In the genomic region with DNA sequence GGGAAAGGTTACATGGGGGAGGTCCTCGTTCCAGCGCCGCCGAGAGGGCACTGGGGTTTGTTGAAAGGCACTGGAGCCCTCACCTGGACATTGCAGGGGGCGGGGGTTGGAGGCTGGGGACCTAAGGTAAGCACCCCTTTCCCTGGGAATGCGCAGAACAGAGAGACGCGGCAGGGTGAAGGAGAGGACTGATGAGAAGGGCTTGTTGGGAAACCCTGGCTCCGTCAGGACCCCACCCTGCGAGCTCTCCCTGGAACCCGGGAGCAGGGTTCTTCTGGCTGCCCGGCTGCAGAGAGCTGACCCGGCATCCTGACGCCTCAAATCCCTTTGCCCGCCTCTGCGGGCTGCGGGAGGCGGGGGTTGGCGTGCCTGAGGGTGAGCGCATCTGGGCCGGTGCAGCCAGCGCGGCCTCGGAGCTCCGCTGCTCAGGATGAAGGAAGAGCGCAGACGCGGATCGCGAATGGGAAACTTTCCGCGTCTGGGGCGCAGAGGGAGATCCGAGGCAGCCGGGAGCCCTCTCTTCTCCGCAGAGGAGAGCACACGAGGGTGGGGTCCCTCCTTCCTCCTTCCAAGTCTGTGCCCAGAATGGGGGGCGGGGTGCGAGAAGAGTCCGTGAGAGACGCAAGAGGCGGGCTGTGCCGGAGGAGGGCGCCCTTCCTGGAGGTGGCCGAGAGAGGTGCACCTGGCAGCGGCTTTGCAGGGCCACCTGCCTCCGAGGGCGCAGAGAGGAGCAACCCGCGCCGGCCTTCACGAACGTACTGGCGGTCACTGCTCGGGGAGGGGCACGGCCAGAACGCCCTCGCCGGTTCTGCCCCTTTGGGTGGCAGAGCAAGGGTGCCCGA, we compare ENCODE assay signal across 9 cellular contexts. TPM values are rescaled to one million over a fixed set of nuclear protein-coding genes. Genes with fewer than 3 reads are reported as not detected.
DNase-seq lines count a peak whose midpoint lies in the region; ATAC-seq, FAIRE-seq and TF ChIP-seq lines count a peak whose summit lies in the region.
"Had no signal": no experiment of that assay in that cellular context is flagged by ENCODE, and none has a peak within 500 bp of the region (broad histone marks: within the 10 kb centered on the region; RNA-seq: fewer than 3 reads in every experiment).

No MANE protein-coding gene starts in this region.

- no peak overlapping the region for H3K4me2 ChIP-seq in K562 (ENCODE audit: insufficient read depth, low read length)

- CTCF ChIA-PET in A673 (lab: Charles Lee) = interaction anchor here (0.8 kb wide), 1 partner anchor 447 kb away, joined by 3 read pairs; no protein-coding TSS in a partner anchor
- CTCF ChIA-PET in K562 (lab: Yijun Ruan, JAX; ENCODE audit: low intra/inter-chr PET ratio) = no interaction called here

- no peaks in the 10 kb centered on the region for H3K36me3 ChIP-seq in A673 (ENCODE audit: insufficient read depth, low read length, poor library complexity, severe bottlenecking)
- no peaks in the 10 kb centered on the region for H3K36me3 ChIP-seq in HUES6 (ENCODE audit: control insufficient read depth, insufficient read depth, low read length)
- no peaks in the 10 kb centered on the region for H3K36me3 ChIP-seq in K562 (ENCODE audit: control insufficient read depth, insufficient read depth, low read length)
- no peaks in the 10 kb centered on the region for H3K36me3 ChIP-seq in tibial artery

- intact Hi-C loops in A673 (cut with micrococcal nuclease; ENCODE audit: unreplicated experiment) (no loop called here), K562 (cut with micrococcal nuclease) (loop anchor here (10.0 kb wide), 2 partner anchors 125 to 445 kb away; no protein-coding TSS in a partner anchor), tibial artery (cut with DNase I; ENCODE audit: low total_unique reads) (no loop called here)

- H3K27ac ChIP-seq in A673 (ENCODE audit: low read depth, low read length, poor library complexity, severe bottlenecking) = no peak overlapping the region
- H3K27ac ChIP-seq in HUES6 (ENCODE audit: low read depth, low read length) = no peak overlapping the region
- H3K27ac ChIP-seq in K562 (ENCODE audit: extremely low read depth, low read depth, low read length) = no peak overlapping the region
- H3K27ac ChIP-seq in tibial artery = no peak overlapping the region

- no peaks in the 10 kb centered on the region for H3K9me3 ChIP-seq in A673 (ENCODE audit: low read depth, low read length, poor library complexity, severe bottlenecking)
- no peaks in the 10 kb centered on the region for H3K9me3 ChIP-seq in HUES6 (ENCODE audit: control insufficient read depth, insufficient read depth, low read depth, low read length)
- no peaks in the 10 kb centered on the region for H3K9me3 ChIP-seq in K562 (replicated peaks; ENCODE audit: control insufficient read depth, insufficient read depth, low read depth, low read length)
- no peaks in the 10 kb centered on the region for H3K9me3 ChIP-seq in tibial artery

- H3K9me1 ChIP-seq in K562 (ENCODE audit: control insufficient read depth, insufficient read depth, low read length) = no peaks in the 10 kb centered on the region

- TF ChIP-seq EP300 in K562 (IDR thresholded peaks at IDR 0.05; ENCODE audit: low read length) = no peak

- H4K20me1 ChIP-seq in K562 (replicated peaks; ENCODE audit: control insufficient read depth, insufficient read depth, low read length) = 0 out of 2 replicates have a peak, but pooled peaks cover 5% of the 10 kb centered on the region

- FAIRE-seq in K562 (lab: Jason Lieb, UNC) = no peak

- H3K4me1 ChIP-seq in A673 (ENCODE audit: insufficient read depth, low read length, poor library complexity, severe bottlenecking) = peaks cover 32% of the 10 kb centered on the region
- H3K4me1 ChIP-seq in HUES6 (ENCODE audit: control insufficient read depth, insufficient read depth, low read length) = peaks cover 36% of the 10 kb centered on the region
- peaks cover 0 to 18% of the 10 kb centered on the region in 2 experiments; a peak in 2 of 5 replicates for H3K4me1 ChIP-seq in K562 (replicated peaks in 1 of 2; ENCODE audit: control insufficient read depth in 2 of 2, insufficient read depth in 2 of 2, low read length in 2 of 2)
- peaks cover 0 to 49% (median 44%) of the 10 kb centered on the region in 4 donors for H3K4me1 ChIP-seq in tibial artery

- H3K79me2 ChIP-seq in K562 (ENCODE audit: control insufficient read depth, insufficient read depth, low read length) = no peaks in the 10 kb centered on the region

- BruUV-seq in A673 (replicated peaks; lab: Mats Ljungman, UMichigan) (no TSS peak), K562 (replicated peaks; lab: Mats Ljungman, UMichigan) (no TSS peak)

- 19% methylated on average over 45 of the region's 60 CpGs for WGBS in K562 (ENCODE audit: insufficient coverage, low coverage, missing lambda C conversion rate)

- in situ Hi-C loops in K562 (cut with MboI) = loop anchor here (10.0 kb wide), 1 partner anchor 185 kb away; no protein-coding TSS in a partner anchor

- POLR2A ChIA-PET in A673 (lab: Charles Lee; ENCODE audit: low non-redundant PET) = no interaction called here
- POLR2A ChIA-PET in K562 (lab: Yijun Ruan, JAX) = no interaction called here

- H2AFZ ChIP-seq in K562 (ENCODE audit: low read depth, low read length) = no peak overlapping the region

- DNase-seq in A673 (ENCODE audit: low spot score) = peak; percentile 33
- DNase-seq in K562 (ENCODE audit: extremely low read depth in 1 of 4, low spot score in 3 of 4) = peak in 3 of 4 experiments; percentile 10 to 39 (median 35)
- no peak for DNase-seq in left lobe of liver (ENCODE audit: low spot score)
- peak; percentile 62 to 75 for DNase-seq in tibial artery
- no peak for DNase-seq in SIG-M5 treated with dmso at 0.1 percent for 504 hours (lab: John Stamatoyannopoulos, UW; ENCODE audit: unreplicated experiment)

- H3K9ac ChIP-seq in HUES6 (ENCODE audit: low read length) (no peak overlapping the region), K562 (ENCODE audit: insufficient read depth in 1 of 2, low read depth in 2 of 2, low read length in 2 of 2) (no peak overlapping the region)

- ATAC-seq in K562 (peak; percentile 57; the same call in 2 of the 3 replicates), left lobe of liver (peak; percentile 51), GM19395 (IDR thresholded peaks at IDR 0.05; ENCODE audit: unreplicated experiment) (no peak), HG03196 (IDR thresholded peaks at IDR 0.05; ENCODE audit: unreplicated experiment) (no peak)

- TF ChIP-seq RAD21 in K562 (CRISPR knock-in tag; conservative IDR thresholded peaks at IDR 0.05 in 1 of 2, IDR thresholded peaks at IDR 0.05 in 1 of 2) = no peak

- peak overlapping the region; percentile 36 for H3K4me3 ChIP-seq in A673 (ENCODE audit: low read depth, low read length, poor library complexity, severe bottlenecking)
- H3K4me3 ChIP-seq in HUES6 (ENCODE audit: low read depth, low read length) = peak overlapping the region; percentile 59
- H3K4me3 ChIP-seq in K562 = no peak overlapping the region
- H3K4me3 ChIP-seq in tibial artery = peak overlapping the region; percentile 37 to 38

- H3K27me3 ChIP-seq in A673 (replicated peaks; ENCODE audit: insufficient read depth, low read depth, low read length, poor library complexity) (peaks cover 53% of the 10 kb centered on the region), HUES6 (ENCODE audit: control insufficient read depth, insufficient read depth, low read length) (peaks cover 94% of the 10 kb centered on the region), K562 (ENCODE audit: control insufficient read depth in 2 of 2, insufficient read depth in 2 of 2, low read length in 2 of 2) (peaks cover 0 to 41% of the 10 kb centered on the region in 2 experiments; a peak in 3 of 5 replicates), tibial artery (peaks cover 0 to 95% of the 10 kb centered on the region in 2 donors)

- TF ChIP-seq POLR2A in K562 (conservative IDR thresholded peaks at IDR 0.05) = no peak

- TF ChIP-seq CTCF in A673 (conservative IDR thresholded peaks at IDR 0.05; ENCODE audit: low read depth, low read length) (peak; percentile 57), K562 (IDR thresholded peaks at IDR 0.05 in 2 of 3, conservative IDR thresholded peaks at IDR 0.05 in 1 of 3; ENCODE audit: insufficient read depth in 2 of 3, low read depth in 1 of 3, low read length in 3 of 3) (no peak; a peak in 1 of 6 replicates), tibial artery (IDR thresholded peaks at IDR 0.05) (no peak)

TF ChIP-seq in K562, 482 proteins besides CTCF, POLR2A, EP300 and RAD21:
- TF ChIP-seq KDM1A (IDR thresholded peaks at IDR 0.05) = no peak
- TF ChIP-seq, protein P1, sequence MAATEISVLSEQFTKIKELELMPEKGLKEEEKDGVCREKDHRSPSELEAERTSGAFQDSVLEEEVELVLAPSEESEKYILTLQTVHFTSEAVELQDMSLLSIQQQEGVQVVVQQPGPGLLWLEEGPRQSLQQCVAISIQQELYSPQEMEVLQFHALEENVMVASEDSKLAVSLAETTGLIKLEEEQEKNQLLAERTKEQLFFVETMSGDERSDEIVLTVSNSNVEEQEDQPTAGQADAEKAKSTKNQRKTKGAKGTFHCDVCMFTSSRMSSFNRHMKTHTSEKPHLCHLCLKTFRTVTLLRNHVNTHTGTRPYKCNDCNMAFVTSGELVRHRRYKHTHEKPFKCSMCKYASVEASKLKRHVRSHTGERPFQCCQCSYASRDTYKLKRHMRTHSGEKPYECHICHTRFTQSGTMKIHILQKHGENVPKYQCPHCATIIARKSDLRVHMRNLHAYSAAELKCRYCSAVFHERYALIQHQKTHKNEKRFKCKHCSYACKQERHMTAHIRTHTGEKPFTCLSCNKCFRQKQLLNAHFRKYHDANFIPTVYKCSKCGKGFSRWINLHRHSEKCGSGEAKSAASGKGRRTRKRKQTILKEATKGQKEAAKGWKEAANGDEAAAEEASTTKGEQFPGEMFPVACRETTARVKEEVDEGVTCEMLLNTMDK (IDR thresholded peaks at IDR 0.05; ENCODE audit: borderline replicate concordance, insufficient read depth, low read depth, low read length, poor library complexity, severe bottlenecking) = peak; percentile 35

RNA-seq across cellular contexts. Expression of a gene that starts 2.4 kb away (rescaled TPM):
- total RNA-seq in A673 (2021) = 3.2 and 4.1 TPM in 2 replicates
- total RNA-seq in K562 (2011; cell fraction: chromatin; rRNA removed; ENCODE audit: low replicate concordance) = not detected in 2 replicates
- not detected in 2 replicates for total RNA-seq in K562 (2011; cell fraction: nucleolus; rRNA removed)
- total RNA-seq in K562 (2011; cell fraction: nucleoplasm; rRNA removed) = not detected in 2 replicates
- not detected in 2 replicates for total RNA-seq in K562 (2014; rRNA removed)
- not detected in 2 replicates for total RNA-seq in K562 (2014; rRNA removed; fragmentation: Illumina TruSeq; extraction: Trizol)
- not detected in 2 replicates for total RNA-seq in K562 (2015; rRNA removed; fragmentation: Illumina TruSeq; extraction: Trizol)
- total RNA-seq in K562 (2021) = not detected in 2 replicates
- polyA plus RNA-seq in K562 (2011; rRNA removed) = not detected in 2 replicates
- not detected in 2 replicates for polyA plus RNA-seq in K562 (2011; cell fraction: cytosol; rRNA removed)
- not detected in 2 replicates for polyA plus RNA-seq in K562 (2011; cell fraction: nucleus; rRNA removed)
- polyA plus RNA-seq in K562 (2012) = not detected in 2 replicates
- polyA plus RNA-seq in K562 (2014; fragmentation: Illumina TruSeq; extraction: Trizol) = not detected in 2 replicates
- not detected for polyA plus RNA-seq in K562 (2014; fragmentation: Nextera tagmentation; extraction: Ambion mirVana)
- not detected in 2 replicates for polyA plus RNA-seq in K562 (2014; rRNA removed)
- polyA minus RNA-seq in K562 (2011; rRNA and poly(A)+ RNA removed) = not detected in 2 replicates
- polyA minus RNA-seq in K562 (2011; cell fraction: cytosol; rRNA and poly(A)+ RNA removed) = not detected in 2 replicates
- not detected in 2 replicates for polyA minus RNA-seq in K562 (2011; cell fraction: nucleus; rRNA and poly(A)+ RNA removed)
- 0.81 TPM for total RNA-seq in left lobe of liver
- total RNA-seq: pulmonary artery endothelial cell had no signal

Comparison
In these comparisons a context has a peak if more than half of its experiments do, and no peak if none do; other contexts are left out.
1. DNase-seq: peak in A673 (single experiment), K562 (3 of 4) and tibial artery (2 of 2); none in left lobe of liver (single experiment) and SIG-M5 treated with dmso at 0.1 percent for 504 hours (single experiment).
2. ATAC-seq: peak in K562 (single experiment) and left lobe of liver (single experiment); none in GM19395 (single experiment) and HG03196 (single experiment).